In genomic region chr5:146796911-146797310, GRCh38 we compare ENCODE assay signal across 16 cellular contexts.
"Had no signal": no experiment of that assay in that cellular context is flagged by ENCODE, and none has a peak within 500 bp of the region (broad histone marks: within the 10 kb centered on the region; RNA-seq: fewer than 3 reads in every experiment).

No MANE protein-coding gene starts in this region.

- DNase-seq: activated CD4-positive, alpha-beta T cell treated with anti-CD3 and anti-CD28 coated beads for 4 hours; activated CD8-positive, alpha-beta memory T cell treated with anti-CD3 and anti-CD28 coated beads, Interleukin-2, amount 50 U/mL, for 48 hours; activated CD8-positive, alpha-beta T cell treated with anti-CD3 and anti-CD28 coated beads for 36 hours; activated naive CD4-positive, alpha-beta T cell; activated naive CD8-positive, alpha-beta T cell treated with anti-CD3 and anti-CD28 coated beads, Interleukin-2, amount 50 U/mL, for 24 hours; colonic mucosa; effector CD8-positive, alpha-beta T cell; lower lobe of right lung; right cardiac atrium; small intestine; trophoblast cell had no signal

- H3K27ac Mint-ChIP-seq: activated naive CD8-positive, alpha-beta T cell treated with anti-CD3 and anti-CD28 coated beads, Interleukin-2, amount 50 U/mL, for 24 hours; activated T-helper 1 cell treated with anti-CD3 and anti-CD28 coated beads, Interleukin-12 subunit alpha, Interleukin-12 subunit beta, Interleukin-2, Interleukin-4 antibody, amounts not matched to agents 30 ng/mL and 10 ng/mL and 1 ng/mL, durations not matched to agents 14 hours and 24 hours and 36 hours; progenitor cell of endocrine pancreas had no signal

- ATAC-seq: activated naive CD8-positive, alpha-beta T cell treated with anti-CD3 and anti-CD28 coated beads, Interleukin-2, amount 50 U/mL, for 24 hours; lower lobe of right lung; right cardiac atrium had no signal

- H3K36me3 ChIP-seq: colonic mucosa, lower lobe of right lung had no signal

- H3K27me3 ChIP-seq: colonic mucosa had no signal

- H3K27me3 Mint-ChIP-seq: activated CD8-positive, alpha-beta T cell treated with anti-CD3 and anti-CD28 coated beads for 36 hours; activated naive CD8-positive, alpha-beta T cell treated with anti-CD3 and anti-CD28 coated beads, Interleukin-2, amount 50 U/mL, for 24 hours had no signal

- H3K27ac ChIP-seq: colonic mucosa, epithelial cell of prostate, lower lobe of right lung, VCaP had no signal

- H3K9me3 Mint-ChIP-seq: activated CD8-positive, alpha-beta T cell treated with anti-CD3 and anti-CD28 coated beads for 36 hours; activated naive CD8-positive, alpha-beta T cell treated with anti-CD3 and anti-CD28 coated beads, Interleukin-2, amount 50 U/mL, for 24 hours; activated T-helper 1 cell treated with anti-CD3 and anti-CD28 coated beads, Interleukin-12 subunit alpha, Interleukin-12 subunit beta, Interleukin-2, Interleukin-4 antibody, amounts not matched to agents 30 ng/mL and 10 ng/mL and 1 ng/mL, durations not matched to agents 14 hours and 24 hours and 36 hours had no signal

- H3K4me3 Mint-ChIP-seq: activated CD8-positive, alpha-beta T cell treated with anti-CD3 and anti-CD28 coated beads for 36 hours; activated naive CD8-positive, alpha-beta T cell treated with anti-CD3 and anti-CD28 coated beads, Interleukin-2, amount 50 U/mL, for 24 hours; activated T-helper 1 cell treated with anti-CD3 and anti-CD28 coated beads, Interleukin-12 subunit alpha, Interleukin-12 subunit beta, Interleukin-2, Interleukin-4 antibody, amounts not matched to agents 30 ng/mL and 10 ng/mL and 1 ng/mL, durations not matched to agents 14 hours and 24 hours and 36 hours had no signal

- H3K4me3 ChIP-seq: colonic mucosa, lower lobe of right lung had no signal

- FAIRE-seq: astrocyte, small intestine had no signal

- H3K9me3 ChIP-seq: colonic mucosa, lower lobe of right lung had no signal

- H3K4me1 ChIP-seq: colonic mucosa, lower lobe of right lung had no signal
